Comparison of ENCODE assay signal across 8 cellular contexts in genomic region chr19:1130801-1131717, GRCh38. TPM values are rescaled to one million over a fixed set of nuclear protein-coding genes. Genes with fewer than 3 reads are reported as not detected.
DNase-seq lines count a peak whose midpoint lies in the region; ATAC-seq and TF ChIP-seq lines count a peak whose summit lies in the region.

No MANE protein-coding gene starts in this region.

- no peaks in the 10 kb centered on the region for H3K36me3 Mint-ChIP-seq in nephron progenitor cell (ENCODE audit: low read depth)

- H3K27me3 Mint-ChIP-seq in nephron progenitor cell (ENCODE audit: low read depth, poor library complexity): no peaks in the 10 kb centered on the region

- ATAC-seq in HG03565 (IDR thresholded peaks at IDR 0.05; ENCODE audit: unreplicated experiment): no peak

- no peaks in the 10 kb centered on the region for H3K27me3 ChIP-seq in GM06990 (replicated peaks; ENCODE audit: control insufficient read depth, insufficient read depth, low read length)

- no peaks in the 10 kb centered on the region for H3K9me3 Mint-ChIP-seq in nephron progenitor cell

- H3K4me3 ChIP-seq in GM06990 (replicated peaks; ENCODE audit: low read depth, low read length): peak overlapping the region; percentile 61

- H3K36me3 ChIP-seq in GM06990 (ENCODE audit: control insufficient read depth, insufficient read depth, low read length): peaks cover 15% of the 10 kb centered on the region

- peak overlapping the region; percentile 30 for H3K4me3 Mint-ChIP-seq in nephron progenitor cell

- no peak overlapping the region for H3K27ac Mint-ChIP-seq in nephron progenitor cell

- DNase-seq in GM06990 (ENCODE audit: extremely low read depth, insufficient read length): peak; percentile 72
- DNase-seq in T-helper 2 cell: peak in 3 of 5 experiments; percentile 24 to 74 (median 36)
- DNase-seq in dermis blood vessel endothelial cell: peak; percentile 40
- DNase-seq in nephron progenitor cell: no peak
- no peak for DNase-seq in NCI-H510A (lab: John Stamatoyannopoulos, UW)
- DNase-seq in Ammon's horn (ENCODE audit: low spot score): no peak
- DNase-seq in NCI-H524 (lab: John Stamatoyannopoulos, UW): no peak

- peaks cover 6% of the 10 kb centered on the region for H3K4me1 Mint-ChIP-seq in nephron progenitor cell

- no peak for TF ChIP-seq CTCF in GM06990 (IDR thresholded peaks at IDR 0.05; ENCODE audit: insufficient read depth, low read length, poor library complexity, severe bottlenecking)
- TF ChIP-seq CTCF in nephron progenitor cell (IDR thresholded peaks at IDR 0.05): no peak

RNA-seq across cellular contexts. Expression of gene GPX4, which starts 27.3 kb away (rescaled TPM):
- total RNA-seq in dermis blood vessel endothelial cell: 281 and 591 TPM in 2 replicates

RNA-seq across cellular contexts. Expression of gene POLR2E, which starts 35.9 kb away (rescaled TPM):
- total RNA-seq in dermis blood vessel endothelial cell: 71.5 and 193 TPM in 2 replicates

RNA-seq across cellular contexts. Expression of gene SBNO2, which starts 43.0 kb away (rescaled TPM):
- 37.1 and 52.2 TPM in 2 replicates for total RNA-seq in dermis blood vessel endothelial cell

Comparison
In these comparisons a context has a peak if more than half of its experiments do, and no peak if none do; other contexts are left out.
1. DNase-seq: peak in GM06990 (single experiment), T-helper 2 cell (3 of 5) and dermis blood vessel endothelial cell (single experiment); none in nephron progenitor cell (single experiment), NCI-H510A (single experiment), Ammon's horn (single experiment) and NCI-H524 (0 of 2).